ENCODE assay signal across 20 cellular contexts in the genomic region with DNA sequence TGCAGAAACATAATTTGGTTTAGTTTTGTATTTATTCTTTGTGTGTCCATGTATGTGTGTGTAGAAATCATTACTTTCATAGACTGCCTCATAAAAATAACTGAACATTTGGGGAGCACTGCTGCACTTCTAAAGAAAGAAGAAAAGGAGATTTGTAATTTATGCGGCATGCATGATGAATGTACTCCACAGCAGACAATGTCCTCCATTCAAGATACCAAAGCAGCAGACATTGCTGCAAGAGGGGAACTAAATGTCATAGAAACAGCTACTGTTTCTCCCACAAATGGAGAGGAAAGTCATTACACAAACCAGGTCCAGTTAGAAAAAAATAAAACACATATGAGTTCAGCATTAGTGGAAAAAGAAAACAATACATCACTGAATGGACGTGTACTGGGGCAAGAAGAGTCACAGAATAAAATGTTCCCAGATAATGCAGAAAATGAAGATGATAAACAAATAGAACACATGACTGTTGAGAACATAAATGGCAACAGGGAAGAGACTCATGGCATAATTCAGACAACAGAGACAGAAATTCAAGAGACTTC. TPM values are rescaled to one million over a fixed set of nuclear protein-coding genes. Genes with fewer than 3 reads are reported as not detected.
DNase-seq lines count a peak whose midpoint lies in the region; ATAC-seq and TF ChIP-seq lines count a peak whose summit lies in the region.
"Had no signal": no experiment of that assay in that cellular context is flagged by ENCODE, and none has a peak within 500 bp of the region (broad histone marks: within the 10 kb centered on the region; RNA-seq: fewer than 3 reads in every experiment).

No MANE protein-coding gene starts in this region.

- H3K4me1 ChIP-seq in endodermal cell (ENCODE audit: control insufficient read depth, insufficient read depth, low read length) (peaks cover 4% of the 10 kb centered on the region), neuron (ENCODE audit: insufficient read depth, low read length) (peaks cover 33% of the 10 kb centered on the region)
- H3K4me1 ChIP-seq: left ventricle myocardium inferior, parathyroid adenoma had no signal

- H2AFZ ChIP-seq in neuron (ENCODE audit: low read depth, low read length), result no peak overlapping the region
- H2AFZ ChIP-seq: parathyroid adenoma had no signal

- H3K9me3 ChIP-seq in endodermal cell (ENCODE audit: control insufficient read depth, low read length), result no peaks in the 10 kb centered on the region
- no peaks in the 10 kb centered on the region for H3K9me3 ChIP-seq in neuron (ENCODE audit: low read length)
- H3K9me3 ChIP-seq: BLaER1 treated with 17β-estradiol and CSF1 and Interleukin-3, amounts not matched to agents 10 nM and 100 nM; left ventricle myocardium inferior had no signal

- H3K4me3 Mint-ChIP-seq in T-helper 1 cell treated with Interleukin-12 subunit alpha and Interleukin-12 subunit beta and Interleukin-4 antibody, amounts not matched to agents 30 μg/mL and 1 μg/mL, for 36 hours, result peak overlapping the region; percentile 3
- H3K4me3 Mint-ChIP-seq in endodermal cell, result no peak overlapping the region

- H3K36me3 Mint-ChIP-seq in T-helper 1 cell treated with Interleukin-12 subunit alpha and Interleukin-12 subunit beta and Interleukin-4 antibody, amounts not matched to agents 30 μg/mL and 1 μg/mL, for 36 hours (ENCODE audit: low read depth), result peaks cover 28% of the 10 kb centered on the region
- no peaks in the 10 kb centered on the region for H3K36me3 Mint-ChIP-seq in endodermal cell (ENCODE audit: low read depth)

- no peak for DNase-seq in T-helper 1 cell
- DNase-seq in RPMI7951 (ENCODE audit: low read depth), result peak; percentile 26
- no peak for DNase-seq in endodermal cell
- no peak for DNase-seq in GM13977 (ENCODE audit: low spot score)
- DNase-seq: aorta; DMS153; left ventricle myocardium inferior; stimulated activated CD4-positive, alpha-beta T cell treated with anti-CD3 and anti-CD28 coated beads, Interleukin-4, amount 100 ng/mL, for 1 hour; trophoblast cell had no signal

- H3K9me3 Mint-ChIP-seq in T-helper 1 cell treated with Interleukin-12 subunit alpha and Interleukin-12 subunit beta and Interleukin-4 antibody, amounts not matched to agents 30 μg/mL and 1 μg/mL, for 36 hours, result peaks cover 20% of the 10 kb centered on the region
- H3K9me3 Mint-ChIP-seq in endodermal cell, result no peaks in the 10 kb centered on the region

- H3K27ac Mint-ChIP-seq in T-helper 1 cell treated with Interleukin-12 subunit alpha and Interleukin-12 subunit beta and Interleukin-4 antibody, amounts not matched to agents 30 μg/mL and 1 μg/mL, for 36 hours, result peak overlapping the region; percentile 42
- no peak overlapping the region for H3K27ac Mint-ChIP-seq in endodermal cell

- peaks cover 77% of the 10 kb centered on the region for H3K4me1 Mint-ChIP-seq in T-helper 1 cell treated with Interleukin-12 subunit alpha and Interleukin-12 subunit beta and Interleukin-4 antibody, amounts not matched to agents 30 μg/mL and 1 μg/mL, for 36 hours (ENCODE audit: low read depth)
- peaks cover 23% of the 10 kb centered on the region for H3K4me1 Mint-ChIP-seq in endodermal cell

- no peak overlapping the region for H3K9ac ChIP-seq in endodermal cell (ENCODE audit: extremely low read depth, low read length, poor library complexity, severe bottlenecking)
- H3K9ac ChIP-seq: BLaER1 treated with 17β-estradiol and CSF1 and Interleukin-3, amounts not matched to agents 10 nM and 100 nM; parathyroid adenoma had no signal

- WGBS in endodermal cell (ENCODE audit: insufficient coverage in 1 of 2, insufficient read length in 1 of 2), 2 experiments, result 50 to 91% methylated on average over 1 to 2 of the region's 2 CpGs

- H3K27me3 ChIP-seq in endodermal cell (ENCODE audit: control insufficient read depth, insufficient read depth, low read length, poor library complexity, severe bottlenecking), result no peaks in the 10 kb centered on the region
- H3K27me3 ChIP-seq in neuron (ENCODE audit: insufficient read depth, low read length), result no peaks in the 10 kb centered on the region
- H3K27me3 ChIP-seq: BLaER1 treated with 17β-estradiol and CSF1 and Interleukin-3, amounts not matched to agents 10 nM and 100 nM had no signal

- no peaks in the 10 kb centered on the region for H3K27me3 Mint-ChIP-seq in T-helper 1 cell treated with Interleukin-12 subunit alpha and Interleukin-12 subunit beta and Interleukin-4 antibody, amounts not matched to agents 30 μg/mL and 1 μg/mL, for 36 hours (ENCODE audit: low read depth)
- no peaks in the 10 kb centered on the region for H3K27me3 Mint-ChIP-seq in endodermal cell (ENCODE audit: insufficient read depth)

- peak overlapping the region; percentile 84 for H3K27ac ChIP-seq in endodermal cell (ENCODE audit: low read depth, low read length)
- H3K27ac ChIP-seq: 22Rv1; BLaER1 treated with 17β-estradiol and CSF1 and Interleukin-3, amounts not matched to agents 10 nM and 100 nM; left ventricle myocardium inferior; parathyroid adenoma had no signal

- no peak for ATAC-seq in HG03469 (IDR thresholded peaks at IDR 0.05; ENCODE audit: unreplicated experiment)
- ATAC-seq in HG02884 (IDR thresholded peaks at IDR 0.05; ENCODE audit: unreplicated experiment), result no peak
- ATAC-seq: K562 had no signal

- H3K4me3 ChIP-seq in endodermal cell (ENCODE audit: low read length) (no peak overlapping the region), neuron (ENCODE audit: low read length) (peak overlapping the region; percentile 22)
- H3K4me3 ChIP-seq: BLaER1 treated with 17β-estradiol and CSF1 and Interleukin-3, amounts not matched to agents 10 nM and 100 nM; K562; left ventricle myocardium inferior had no signal

- no peak for TF ChIP-seq CTCF in endodermal cell (conservative IDR thresholded peaks at IDR 0.05)
- TF ChIP-seq CTCF in GM13977 (IDR thresholded peaks at IDR 0.05; ENCODE audit: extremely low read depth, insufficient read depth, missing control alignments), result no peak

- in situ Hi-C loops in GM13977 (cut with MboI; ENCODE audit: low pct_unique_long_range_greater_than_20kb, low sequenced_read_pairs, unreplicated experiment), result no loop called here

- H3K36me3 ChIP-seq in endodermal cell (ENCODE audit: control insufficient read depth, insufficient read depth, low read length) (no peaks in the 10 kb centered on the region), neuron (ENCODE audit: insufficient read depth, low read length) (no peaks in the 10 kb centered on the region)
- H3K36me3 ChIP-seq: BLaER1 treated with 17β-estradiol and CSF1 and Interleukin-3, amounts not matched to agents 10 nM and 100 nM; left ventricle myocardium inferior had no signal

RNA-seq across cellular contexts. Expression of a gene that starts 2.6 kb away (rescaled TPM):
- total RNA-seq in RPMI7951 (2014; rRNA removed; shearing (Covaris generic)), result not detected in 2 replicates
- not detected for total RNA-seq in endodermal cell
- not detected for polyA plus RNA-seq in endodermal cell (2013, experiment 1 of 2)
- not detected for polyA plus RNA-seq in endodermal cell (2013, experiment 2 of 2)
- total RNA-seq: epithelial cell of proximal tubule, H1, K562, left ventricle myocardium inferior, OCI-LY7 had no signal
- polyA plus RNA-seq: aorta, H1, K562 had no signal

RNA-seq across cellular contexts. Expression of a gene that starts 39.7 kb away (rescaled TPM):
- total RNA-seq in RPMI7951 (2014; rRNA removed; shearing (Covaris generic)), result under 0.01 and 0.20 TPM in 2 replicates
- 1 to 10 TPM; 2.2 to 5.5 TPM for total RNA-seq in endodermal cell
- polyA plus RNA-seq in endodermal cell (2013, experiment 1 of 2), result 1.0 TPM
- polyA plus RNA-seq in endodermal cell (2013, experiment 2 of 2), result 1.4 TPM
